8 cellular contexts compared by ENCODE assay signal in the genomic region with DNA sequence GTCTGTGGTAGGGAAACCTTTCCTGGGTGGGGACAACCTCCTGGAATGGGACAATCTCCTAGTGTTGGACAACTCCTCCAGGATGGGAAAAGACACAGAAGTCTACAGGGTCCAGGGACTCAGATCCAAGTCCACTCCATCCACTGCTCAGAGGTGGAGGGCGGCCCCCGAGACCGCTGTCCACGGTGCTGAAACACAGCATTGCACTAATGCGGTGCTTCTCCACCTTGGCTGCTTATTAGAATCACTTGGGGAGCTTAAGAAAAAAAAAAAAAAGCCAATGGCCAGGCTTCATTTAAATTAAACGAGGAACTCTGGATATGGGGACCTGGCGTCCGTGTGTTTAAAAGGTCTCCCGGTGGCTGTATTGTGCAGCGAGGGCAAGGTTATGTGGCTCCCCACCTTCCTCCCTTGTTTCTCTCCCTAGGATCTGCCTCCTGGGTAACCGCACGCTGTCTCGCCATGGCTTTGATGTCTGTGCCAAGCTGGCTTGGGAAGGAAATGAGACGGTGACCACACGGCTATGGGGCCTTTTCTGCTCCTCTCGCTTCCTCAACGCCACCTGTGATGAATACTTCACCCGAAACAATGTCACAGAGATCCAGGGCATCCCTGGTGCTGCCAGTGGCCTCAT. TPM values are rescaled to one million over a fixed set of nuclear protein-coding genes. Genes with fewer than 3 reads are reported as not detected.
DNase-seq lines count a peak whose midpoint lies in the region; ATAC-seq, FAIRE-seq and TF ChIP-seq lines count a peak whose summit lies in the region.

No MANE protein-coding gene starts in this region.

- TF ChIP-seq CTCF in RWPE1 (conservative IDR thresholded peaks at IDR 0.05; ENCODE audit: low read depth), result no peak
- no peak for TF ChIP-seq CTCF in GM12878 (IDR thresholded peaks at IDR 0.05 in 2 of 3, conservative IDR thresholded peaks at IDR 0.05 in 1 of 3; ENCODE audit: control insufficient read depth in 2 of 3, extremely low read depth in 1 of 3, insufficient read depth in 1 of 3, low read depth in 3 of 3, low read length in 3 of 3)

- no peak for TF ChIP-seq RAD21 in GM12878 (IDR thresholded peaks at IDR 0.05; ENCODE audit: insufficient read depth, low read depth, low read length)

- H3K4me2 ChIP-seq in GM12878 (ENCODE audit: control insufficient read depth, insufficient read depth) (no peak overlapping the region), trophoblast cell (ENCODE audit: low read length) (no peak overlapping the region)

- no peak overlapping the region for H3K9ac ChIP-seq in GM12878 (ENCODE audit: control insufficient read depth, insufficient read depth, low read length)
- no peak overlapping the region for H3K9ac ChIP-seq in trophoblast cell (ENCODE audit: low read length)

- H3K79me2 ChIP-seq in GM12878 (ENCODE audit: control insufficient read depth, insufficient read depth, low read length) (no peaks in the 10 kb centered on the region), trophoblast cell (ENCODE audit: control insufficient read depth, insufficient read depth, low read length, poor library complexity) (no peaks in the 10 kb centered on the region)

- H3K9me3 ChIP-seq in GM12878 (replicated peaks; ENCODE audit: control insufficient read depth, insufficient read depth, low read length) (no peaks in the 10 kb centered on the region), trophoblast cell (ENCODE audit: insufficient read depth, low read depth, low read length) (peaks cover 2% of the 10 kb centered on the region)

- H3K27ac ChIP-seq in RWPE1, result no peak overlapping the region
- no peak overlapping the region for H3K27ac ChIP-seq in GM12878 (ENCODE audit: control insufficient read depth, insufficient read depth)
- no peak overlapping the region for H3K27ac ChIP-seq in trophoblast cell (ENCODE audit: low read depth, low read length)

- DNase-seq in H54 (ENCODE audit: insufficient read length, low spot score) (peak; percentile 59), RWPE1 (ENCODE audit: low spot score) (peak; percentile 74), GM12878 (ENCODE audit: low read depth, low spot score) (no peak), trophoblast cell (peak; percentile 14 to 69), RCC 7860 (ENCODE audit: low spot score) (no peak), GM19238 (ENCODE audit: insufficient read length, low spot score) (no peak)

- POLR2A ChIA-PET in RWPE1 (lab: Yijun Ruan, JAX; ENCODE audit: low non-redundant PET), result no interaction called here
- POLR2A ChIA-PET in GM12878 (lab: Charles Lee), result no interaction called here

- H4K20me1 ChIP-seq in GM12878 (ENCODE audit: control insufficient read depth, insufficient read depth), result no peaks in the 10 kb centered on the region; the same call in 1 of the 2 replicates

- no peak overlapping the region for H4K91ac ChIP-seq in trophoblast cell (ENCODE audit: low read depth, low read length)

- TF ChIP-seq EP300 in GM12878 (IDR thresholded peaks at IDR 0.05; ENCODE audit: borderline replicate concordance in 1 of 2, control insufficient read depth in 1 of 2, low read depth in 2 of 2, low read length in 2 of 2), result no peak

- no peak overlapping the region for H3K14ac ChIP-seq in trophoblast cell (ENCODE audit: low read length)

- no peak overlapping the region for H4K8ac ChIP-seq in trophoblast cell (ENCODE audit: low read depth, low read length)

- H3K36me3 ChIP-seq in GM12878 (ENCODE audit: control insufficient read depth in 2 of 2, insufficient read depth in 2 of 2, low read length in 1 of 2) (no peaks in the 10 kb centered on the region), trophoblast cell (ENCODE audit: control insufficient read depth in 1 of 2, insufficient read depth in 2 of 2, low read length in 2 of 2) (no peaks in the 10 kb centered on the region)

- H3K27me3 ChIP-seq in GM12878 (replicated peaks in 1 of 2; ENCODE audit: control insufficient read depth in 2 of 2, insufficient read depth in 2 of 2, low read length in 1 of 2), result no peaks in the 10 kb centered on the region; a peak in 2 of 4 replicates
- no peaks in the 10 kb centered on the region for H3K27me3 ChIP-seq in trophoblast cell (ENCODE audit: insufficient read depth, low read length)

- H3K18ac ChIP-seq in trophoblast cell (ENCODE audit: low read length), result no peak overlapping the region

- peak; percentile 81 for ATAC-seq in GM12878
- ATAC-seq in HG02678 (IDR thresholded peaks at IDR 0.05; ENCODE audit: unreplicated experiment), result no peak
- no peak for ATAC-seq in HG03521 (IDR thresholded peaks at IDR 0.05; ENCODE audit: unreplicated experiment)

- TF ChIP-seq POLR2A in H54 (IDR thresholded peaks at IDR 0.05; ENCODE audit: low read depth, low read length) (no peak), GM12878 (IDR thresholded peaks at IDR 0.05; ENCODE audit: low read depth, low read length) (no peak)

- FAIRE-seq in H54 (lab: Jason Lieb, UNC) (no peak), GM12878 (lab: Jason Lieb, UNC) (no peak), RCC 7860 (lab: Jason Lieb, UNC) (no peak)

- no TSS peak for BruUV-seq in GM12878 (replicated peaks; lab: Mats Ljungman, UMichigan)

- RAD21 ChIA-PET in GM12878 (lab: Charles Lee; ENCODE audit: unreplicated experiment), result interaction anchor here (0.6 kb wide), 1 partner anchor 47 kb away, joined by 3 read pairs; no protein-coding TSS in a partner anchor

- no peak overlapping the region for H2BK120ac ChIP-seq in trophoblast cell (ENCODE audit: insufficient read depth, low read length, poor library complexity)

- SMC1A ChIA-PET in GM12878 (lab: Charles Lee; ENCODE audit: uncharacterized antibody, unreplicated experiment), result no interaction called here

- no peak overlapping the region for H3K4me3 ChIP-seq in GM12878
- H3K4me3 ChIP-seq in trophoblast cell (ENCODE audit: low read depth, low read length), result no peak overlapping the region

- H3K4me1 ChIP-seq in GM12878 (ENCODE audit: control insufficient read depth, insufficient read depth, low read length) (no peaks in the 10 kb centered on the region), trophoblast cell (ENCODE audit: control insufficient read depth in 1 of 2, insufficient read depth in 2 of 2, low read length in 2 of 2) (no peaks in the 10 kb centered on the region)

- H2BK12ac ChIP-seq in trophoblast cell (ENCODE audit: low read length), result no peak overlapping the region

- 31% methylated on average over 18 of the region's 18 CpGs for WGBS in GM12878 (ENCODE audit: insufficient coverage, insufficient replicate concordance, low lambda C conversion rate, missing lambda C conversion rate)
- no CpG with 5 or more reads among the region's 18 CpGs for WGBS in trophoblast cell (ENCODE audit: extremely low coverage, insufficient coverage, insufficient read length)

- H2AFZ ChIP-seq in GM12878 (ENCODE audit: control insufficient read depth, low read depth, low read length) (no peak overlapping the region), trophoblast cell (ENCODE audit: insufficient read depth, low read length, poor library complexity) (no peak overlapping the region)

- intact Hi-C loops in GM12878 (cut with micrococcal nuclease; ENCODE audit: unreplicated experiment), result no loop called here

- no peak overlapping the region for H3K4ac ChIP-seq in trophoblast cell (ENCODE audit: low read depth, low read length)

- no peak overlapping the region for H4K12ac ChIP-seq in trophoblast cell (ENCODE audit: low read depth, low read length)

- H3K23ac ChIP-seq in trophoblast cell (ENCODE audit: low read length), result no peak overlapping the region

- in situ Hi-C loops in GM12878 (cut with MboI), result no loop called here

- no peaks in the 10 kb centered on the region for H3K79me1 ChIP-seq in trophoblast cell (ENCODE audit: low read length)

- H2AK5ac ChIP-seq in trophoblast cell (ENCODE audit: low read length), result no peak overlapping the region

- CTCF ChIA-PET in RWPE1 (lab: Yijun Ruan, JAX), result interaction anchor here (0.6 to 1.0 kb wide), 3 partner anchors 17 to 34 kb away, joined by 3 to 4 read pairs (median 3); no protein-coding TSS in a partner anchor
- CTCF ChIA-PET in GM12878 (lab: Yijun Ruan, JAX), result no interaction called here

- H2BK5ac ChIP-seq in trophoblast cell (ENCODE audit: low read depth, low read length, poor library complexity), result no peak overlapping the region

RNA-seq across cellular contexts. Expression of a gene that starts 12.0 kb away (rescaled TPM):
- 0.23 TPM in 1 of 2 replicates, not detected in the other for total RNA-seq in GM12878 (2013; cell fraction: nucleolus; rRNA removed)
- total RNA-seq in GM12878 (2014; rRNA removed) (0.05 and 0.34 TPM in 2 replicates), GM12878 (2014; rRNA removed; fragmentation: Illumina TruSeq; extraction: Trizol) (0.72 TPM in 1 of 2 replicates, not detected in the other), GM12878 (2021) (2.7 and 3.1 TPM in 2 replicates)
- not detected for polyA plus RNA-seq in GM12878 (2011; ENCODE audit: low read depth)
- polyA plus RNA-seq in GM12878 (2011; rRNA removed) (1.0 and 1.7 TPM in 2 replicates), GM12878 (2014; fragmentation: Illumina TruSeq; extraction: Trizol) (1.9 TPM in 1 of 2 replicates, not detected in the other), GM12878 (2014; fragmentation: Nextera tagmentation; extraction: Ambion mirVana) (under 1 TPM; 0.26 to 0.37 TPM), GM12878 (2014; rRNA removed) (1.3 and 1.6 TPM in 2 replicates), GM12878 (2016; fragmentation: Nextera tagmentation; extraction: Ambion mirVana) (1 to 10 TPM; 1.0 to 1.7 TPM)
- 2.2 and 6.3 TPM in 2 replicates for polyA plus RNA-seq in GM12878 (2011; cell fraction: cytosol; rRNA removed)
- polyA plus RNA-seq in GM12878 (2011; cell fraction: nucleus; rRNA removed), result 1.1 and 2.2 TPM in 2 replicates
- polyA plus RNA-seq in GM12878 (2012), result 2.6 and 3.2 TPM in 2 replicates
- polyA minus RNA-seq in GM12878 (2011; rRNA and poly(A)+ RNA removed), result 2.4 TPM in 1 of 2 replicates, not detected in the other
- polyA minus RNA-seq in GM12878 (2011; cell fraction: cytosol; rRNA and poly(A)+ RNA removed), result not detected in 2 replicates
- polyA minus RNA-seq in GM12878 (2011; cell fraction: nucleus; rRNA and poly(A)+ RNA removed), result 0.12 and 0.38 TPM in 2 replicates
- 19.7 and 21.1 TPM in 2 replicates for polyA plus RNA-seq in trophoblast cell (2013)

RNA-seq across cellular contexts. Expression of a gene that starts 32.3 kb away (rescaled TPM):
- total RNA-seq in GM12878 (2013; cell fraction: nucleolus; rRNA removed), result 0.15 TPM in 1 of 2 replicates, not detected in the other
- 0.06 and 0.49 TPM in 2 replicates for total RNA-seq in GM12878 (2014; rRNA removed)
- total RNA-seq in GM12878 (2014; rRNA removed; fragmentation: Illumina TruSeq; extraction: Trizol), result 0.09 TPM in 1 of 2 replicates, not detected in the other
- 0.23 and 0.48 TPM in 2 replicates for total RNA-seq in GM12878 (2021)
- polyA plus RNA-seq in GM12878 (2011; ENCODE audit: low read depth), result not detected
- polyA plus RNA-seq in GM12878 (2011; rRNA removed), result 0.20 and 0.34 TPM in 2 replicates
- polyA plus RNA-seq in GM12878 (2011; cell fraction: cytosol; rRNA removed), result 0.64 and 0.75 TPM in 2 replicates
- 1.8 TPM in 2 replicates for polyA plus RNA-seq in GM12878 (2011; cell fraction: nucleus; rRNA removed)
- polyA plus RNA-seq in GM12878 (2012), result 0.28 TPM in 2 replicates
- polyA plus RNA-seq in GM12878 (2014; fragmentation: Illumina TruSeq; extraction: Trizol), result 0.10 TPM in 1 of 2 replicates, not detected in the other
- under 1 TPM in 1 of 2 experiments, not detected in 1; 0.04 TPM for polyA plus RNA-seq in GM12878 (2014; fragmentation: Nextera tagmentation; extraction: Ambion mirVana)
- polyA plus RNA-seq in GM12878 (2014; rRNA removed), result 0.09 and 0.18 TPM in 2 replicates
- polyA plus RNA-seq in GM12878 (2016; fragmentation: Nextera tagmentation; extraction: Ambion mirVana), result under 1 TPM; 0.09 to 0.20 TPM
- 0.15 and 0.31 TPM in 2 replicates for polyA minus RNA-seq in GM12878 (2011; rRNA and poly(A)+ RNA removed)
- polyA minus RNA-seq in GM12878 (2011; cell fraction: cytosol; rRNA and poly(A)+ RNA removed), result 0.94 and 1.0 TPM in 2 replicates
- 0.36 TPM in 1 of 2 replicates, not detected in the other for polyA minus RNA-seq in GM12878 (2011; cell fraction: nucleus; rRNA and poly(A)+ RNA removed)
- polyA plus RNA-seq in trophoblast cell (2013), result 68.2 and 72.5 TPM in 2 replicates

RNA-seq across cellular contexts. Expression of a gene that starts 48.7 kb away (rescaled TPM):
- 11.1 and 13.8 TPM in 2 replicates for total RNA-seq in GM12878 (2013; cell fraction: nucleolus; rRNA removed)
- total RNA-seq in GM12878 (2014; rRNA removed), result 28.9 and 31.8 TPM in 2 replicates
- total RNA-seq in GM12878 (2014; rRNA removed; fragmentation: Illumina TruSeq; extraction: Trizol), result 20.8 and 22.5 TPM in 2 replicates
- 30.3 and 35.0 TPM in 2 replicates for total RNA-seq in GM12878 (2021)
- 11.7 TPM for polyA plus RNA-seq in GM12878 (2011; ENCODE audit: low read depth)
- 21.6 and 29.6 TPM in 2 replicates for polyA plus RNA-seq in GM12878 (2011; rRNA removed)
- polyA plus RNA-seq in GM12878 (2011; cell fraction: cytosol; rRNA removed), result 22.4 and 24.3 TPM in 2 replicates
- 35.0 and 45.1 TPM in 2 replicates for polyA plus RNA-seq in GM12878 (2011; cell fraction: nucleus; rRNA removed)
- 13.8 and 18.1 TPM in 2 replicates for polyA plus RNA-seq in GM12878 (2012)
- 38.1 and 39.0 TPM in 2 replicates for polyA plus RNA-seq in GM12878 (2014; fragmentation: Illumina TruSeq; extraction: Trizol)
- polyA plus RNA-seq in GM12878 (2014; fragmentation: Nextera tagmentation; extraction: Ambion mirVana), result 1 to 10 TPM; 7.7 to 8.8 TPM
- polyA plus RNA-seq in GM12878 (2014; rRNA removed), result 29.8 and 30.2 TPM in 2 replicates
- polyA plus RNA-seq in GM12878 (2016; fragmentation: Nextera tagmentation; extraction: Ambion mirVana), result 10 to 100 TPM; 30.5 to 35.3 TPM
- polyA minus RNA-seq in GM12878 (2011; rRNA and poly(A)+ RNA removed), result 20.5 and 20.7 TPM in 2 replicates
- 10.7 and 11.1 TPM in 2 replicates for polyA minus RNA-seq in GM12878 (2011; cell fraction: cytosol; rRNA and poly(A)+ RNA removed)
- 7.6 and 13.9 TPM in 2 replicates for polyA minus RNA-seq in GM12878 (2011; cell fraction: nucleus; rRNA and poly(A)+ RNA removed)
- 19.1 and 19.7 TPM in 2 replicates for polyA plus RNA-seq in trophoblast cell (2013)

Comparison
In these comparisons a context has a peak if more than half of its experiments do, and no peak if none do; other contexts are left out.
1. DNase-seq: peak in H54 (single experiment), RWPE1 (single experiment) and trophoblast cell (2 of 2); none in GM12878 (single experiment), RCC 7860 (single experiment) and GM19238 (single experiment).